In the genomic region with DNA sequence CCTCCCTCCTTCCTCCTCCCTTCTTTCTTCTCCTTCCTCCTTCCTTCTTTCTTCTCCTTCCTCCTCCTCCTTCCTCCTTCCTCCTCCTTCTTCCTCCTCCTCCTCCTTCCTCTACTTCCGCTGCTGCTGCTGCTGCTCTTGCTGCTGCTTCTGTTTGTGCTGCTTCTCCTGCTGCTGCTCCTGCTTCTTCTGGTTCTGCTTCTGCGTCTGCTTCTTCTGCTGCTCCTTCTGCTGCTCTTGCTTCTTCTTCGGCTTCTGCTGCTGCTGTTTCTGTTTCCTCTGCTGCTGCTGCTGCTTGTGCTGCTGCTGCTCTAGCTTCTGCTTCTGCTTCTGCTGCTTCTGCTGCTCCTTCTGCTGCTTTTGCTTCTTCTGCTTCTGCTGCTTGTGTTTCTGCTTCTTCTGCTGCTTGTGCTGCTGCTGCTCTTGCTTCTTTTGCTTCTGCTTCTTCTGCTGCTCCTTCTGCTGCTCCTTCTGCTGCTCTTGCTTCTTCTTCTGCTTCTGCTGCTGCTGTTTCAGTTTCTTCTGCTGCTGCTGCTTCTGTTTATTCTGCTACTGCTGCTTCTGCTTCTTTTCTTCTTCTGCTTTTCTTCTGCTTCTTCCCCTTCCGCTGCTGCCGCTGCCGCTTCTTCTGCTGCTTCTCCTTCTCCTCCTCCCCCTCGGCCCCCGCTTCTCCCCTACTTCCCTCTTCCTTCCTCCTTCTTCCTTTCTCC, we compare ENCODE assay signal across 1 cellular context.
TF ChIP-seq lines count a peak whose summit lies in the region.

No MANE protein-coding gene starts in this region.

TF ChIP-seq in HEK293, 187 proteins besides CTCF, POLR2A, EP300 and RAD21 (continued from another document):
- TF ChIP-seq, protein P1, sequence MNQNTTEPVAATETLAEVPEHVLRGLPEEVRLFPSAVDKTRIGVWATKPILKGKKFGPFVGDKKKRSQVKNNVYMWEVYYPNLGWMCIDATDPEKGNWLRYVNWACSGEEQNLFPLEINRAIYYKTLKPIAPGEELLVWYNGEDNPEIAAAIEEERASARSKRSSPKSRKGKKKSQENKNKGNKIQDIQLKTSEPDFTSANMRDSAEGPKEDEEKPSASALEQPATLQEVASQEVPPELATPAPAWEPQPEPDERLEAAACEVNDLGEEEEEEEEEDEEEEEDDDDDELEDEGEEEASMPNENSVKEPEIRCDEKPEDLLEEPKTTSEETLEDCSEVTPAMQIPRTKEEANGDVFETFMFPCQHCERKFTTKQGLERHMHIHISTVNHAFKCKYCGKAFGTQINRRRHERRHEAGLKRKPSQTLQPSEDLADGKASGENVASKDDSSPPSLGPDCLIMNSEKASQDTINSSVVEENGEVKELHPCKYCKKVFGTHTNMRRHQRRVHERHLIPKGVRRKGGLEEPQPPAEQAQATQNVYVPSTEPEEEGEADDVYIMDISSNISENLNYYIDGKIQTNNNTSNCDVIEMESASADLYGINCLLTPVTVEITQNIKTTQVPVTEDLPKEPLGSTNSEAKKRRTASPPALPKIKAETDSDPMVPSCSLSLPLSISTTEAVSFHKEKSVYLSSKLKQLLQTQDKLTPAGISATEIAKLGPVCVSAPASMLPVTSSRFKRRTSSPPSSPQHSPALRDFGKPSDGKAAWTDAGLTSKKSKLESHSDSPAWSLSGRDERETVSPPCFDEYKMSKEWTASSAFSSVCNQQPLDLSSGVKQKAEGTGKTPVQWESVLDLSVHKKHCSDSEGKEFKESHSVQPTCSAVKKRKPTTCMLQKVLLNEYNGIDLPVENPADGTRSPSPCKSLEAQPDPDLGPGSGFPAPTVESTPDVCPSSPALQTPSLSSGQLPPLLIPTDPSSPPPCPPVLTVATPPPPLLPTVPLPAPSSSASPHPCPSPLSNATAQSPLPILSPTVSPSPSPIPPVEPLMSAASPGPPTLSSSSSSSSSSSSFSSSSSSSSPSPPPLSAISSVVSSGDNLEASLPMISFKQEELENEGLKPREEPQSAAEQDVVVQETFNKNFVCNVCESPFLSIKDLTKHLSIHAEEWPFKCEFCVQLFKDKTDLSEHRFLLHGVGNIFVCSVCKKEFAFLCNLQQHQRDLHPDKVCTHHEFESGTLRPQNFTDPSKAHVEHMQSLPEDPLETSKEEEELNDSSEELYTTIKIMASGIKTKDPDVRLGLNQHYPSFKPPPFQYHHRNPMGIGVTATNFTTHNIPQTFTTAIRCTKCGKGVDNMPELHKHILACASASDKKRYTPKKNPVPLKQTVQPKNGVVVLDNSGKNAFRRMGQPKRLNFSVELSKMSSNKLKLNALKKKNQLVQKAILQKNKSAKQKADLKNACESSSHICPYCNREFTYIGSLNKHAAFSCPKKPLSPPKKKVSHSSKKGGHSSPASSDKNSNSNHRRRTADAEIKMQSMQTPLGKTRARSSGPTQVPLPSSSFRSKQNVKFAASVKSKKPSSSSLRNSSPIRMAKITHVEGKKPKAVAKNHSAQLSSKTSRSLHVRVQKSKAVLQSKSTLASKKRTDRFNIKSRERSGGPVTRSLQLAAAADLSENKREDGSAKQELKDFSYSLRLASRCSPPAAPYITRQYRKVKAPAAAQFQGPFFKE (tag by site-specific recombination; IDR thresholded peaks at IDR 0.05; ENCODE audit: borderline replicate concordance): no peak
- no peak for TF ChIP-seq ZNF174 (tag by site-specific recombination; IDR thresholded peaks at IDR 0.05)
